Comparison of ENCODE assay signal across 8 cellular contexts in the genomic region with DNA sequence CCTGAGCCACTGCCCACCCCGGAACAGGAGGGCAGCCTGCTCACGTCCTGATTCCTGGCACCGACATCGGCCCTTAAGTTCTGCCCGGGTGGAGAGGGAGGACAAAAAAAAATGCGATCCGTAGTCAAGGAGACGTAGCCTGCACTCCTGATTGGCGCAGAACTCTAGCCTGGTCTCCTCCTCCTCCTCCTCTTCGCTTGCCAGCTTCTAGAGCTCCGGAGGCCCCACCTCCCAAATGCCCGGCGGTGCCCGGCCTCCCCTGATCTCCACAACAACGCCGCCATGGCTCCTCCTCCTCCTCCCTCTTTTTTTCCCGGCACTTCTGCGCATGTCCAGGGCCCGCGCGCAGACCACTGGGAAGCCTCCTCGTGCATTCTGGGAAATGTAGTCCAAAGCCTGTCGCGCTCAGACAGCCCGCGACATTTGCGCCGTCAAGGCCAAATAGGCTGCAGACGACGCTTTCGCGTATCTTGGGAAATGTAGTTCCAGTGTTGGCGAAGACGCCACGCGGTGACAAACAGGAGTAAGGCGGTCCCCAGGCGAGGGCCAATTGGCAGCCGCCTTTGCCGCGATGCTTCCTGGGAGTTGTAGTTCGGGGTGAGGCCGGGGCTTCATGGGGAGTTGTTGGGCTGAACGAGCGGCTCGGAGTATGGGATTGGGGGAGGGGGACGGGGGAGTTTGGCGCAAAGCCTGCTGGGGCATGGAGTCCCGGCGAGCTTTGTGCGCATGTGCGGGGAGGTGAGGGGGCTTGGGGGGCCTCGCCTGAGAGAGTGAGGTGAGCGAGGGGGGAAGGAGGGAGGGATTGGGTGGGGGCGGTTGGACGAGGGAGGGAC. TPM values are rescaled to one million over a fixed set of nuclear protein-coding genes. Genes with fewer than 3 reads are reported as not detected.
DNase-seq lines count a peak whose midpoint lies in the region; ATAC-seq and TF ChIP-seq lines count a peak whose summit lies in the region.

A gene (plus strand): TSS at position 705 of the 833 bp plus-strand sequence. CDS start 5,625 bp downstream, outside the sequence.

- H3K27ac ChIP-seq in temporal lobe (ENCODE audit: low read depth, low read length) = peak within 1 kb of the TSS; percentile 67

- TF ChIP-seq CTCF in GM06990 (IDR thresholded peaks at IDR 0.05; ENCODE audit: insufficient read depth, low read length, poor library complexity, severe bottlenecking) = no peak

- peak; percentile 95 for DNase-seq in GM06990 (ENCODE audit: extremely low read depth, insufficient read length)
- peak; percentile 96 for DNase-seq in NCI-H1092 (lab: John Stamatoyannopoulos, UW)
- peak; percentile 83 for DNase-seq in SKM-1 (lab: John Stamatoyannopoulos, UW; ENCODE audit: unreplicated experiment)
- DNase-seq in activated naive CD4-positive, alpha-beta T cell treated with anti-CD3 and anti-CD28 coated beads, Interleukin-2, amount 50 U/mL, for 72 hours (ENCODE audit: low spot score in 2 of 2) = peak; percentile 96 to 99
- peak; percentile 100 for DNase-seq in globus pallidus (ENCODE audit: low spot score)
- peak; percentile 96 to 100 (median 100) for DNase-seq in nucleus accumbens (lab: John Stamatoyannopoulos, UW)

- H3K4me3 ChIP-seq in GM06990 (replicated peaks; ENCODE audit: low read depth, low read length) = peak within 1 kb of the TSS; percentile 72

- H3K27ac Mint-ChIP-seq in activated naive CD4-positive, alpha-beta T cell treated with anti-CD3 and anti-CD28 coated beads, Interleukin-2, amount 50 U/mL, for 72 hours = peak within 1 kb of the TSS; percentile 92 to 93

- no peaks in the 10 kb centered on the region for H3K9me3 Mint-ChIP-seq in activated naive CD4-positive, alpha-beta T cell treated with anti-CD3 and anti-CD28 coated beads, Interleukin-2, amount 50 U/mL, for 72 hours

- peak; percentile 88 for ATAC-seq in HG02588 (IDR thresholded peaks at IDR 0.05; ENCODE audit: unreplicated experiment)
- peak; percentile 90 to 93 for ATAC-seq in activated naive CD4-positive, alpha-beta T cell treated with anti-CD3 and anti-CD28 coated beads, Interleukin-2, amount 50 U/mL, for 72 hours

- H3K36me3 Mint-ChIP-seq in activated naive CD4-positive, alpha-beta T cell treated with anti-CD3 and anti-CD28 coated beads, Interleukin-2, amount 50 U/mL, for 72 hours = no peaks in the 10 kb centered on the region

- H3K36me3 ChIP-seq in GM06990 (ENCODE audit: control insufficient read depth, insufficient read depth, low read length) = no peaks in the 10 kb centered on the region; the same call in 1 of the 2 replicates

- H3K27me3 ChIP-seq in GM06990 (replicated peaks; ENCODE audit: control insufficient read depth, insufficient read depth, low read length) = no peaks in the 10 kb centered on the region

RNA-seq across cellular contexts. Expression of the gene that starts here (rescaled TPM):
- total RNA-seq in activated naive CD4-positive, alpha-beta T cell treated with anti-CD3 and anti-CD28 coated beads, Interleukin-2, amount 50 U/mL, for 72 hours = 10 to 100 TPM; 25.9 to 37.3 TPM
- 14.3 TPM for total RNA-seq in temporal lobe

Comparison
In these comparisons a context has a peak if more than half of its experiments do, and no peak if none do; other contexts are left out.
1. Peak in every context shown above with its lines: DNase-seq, ATAC-seq, H3K4me3 ChIP-seq and H3K27ac ChIP-seq.